ENCODE assay signal across 8 cellular contexts in genomic region chr1:21022279-21023040, GRCh38.
DNase-seq lines count a peak whose midpoint lies in the region; ATAC-seq lines count a peak whose summit lies in the region.

No MANE protein-coding gene starts in this region.

- no peak overlapping the region for H4K12ac ChIP-seq in trophoblast cell (ENCODE audit: low read depth, low read length)

- no peaks in the 10 kb centered on the region for H3K9me3 Mint-ChIP-seq in activated T-helper 1 cell treated with anti-CD3 and anti-CD28 coated beads, Interleukin-12 subunit alpha, Interleukin-12 subunit beta, Interleukin-2, Interleukin-4 antibody, amounts not matched to agents 30 ng/mL and 10 ng/mL and 1 ng/mL, durations not matched to agents 14 hours and 24 hours and 36 hours

- H3K36me3 Mint-ChIP-seq in activated T-helper 1 cell treated with anti-CD3 and anti-CD28 coated beads, Interleukin-12 subunit alpha, Interleukin-12 subunit beta, Interleukin-2, Interleukin-4 antibody, amounts not matched to agents 30 ng/mL and 10 ng/mL and 1 ng/mL, durations not matched to agents 14 hours and 24 hours and 36 hours (ENCODE audit: low read depth) = peaks cover 4% of the 10 kb centered on the region

- peaks cover 6% of the 10 kb centered on the region for H3K79me1 ChIP-seq in trophoblast cell (ENCODE audit: low read length)

- no peak overlapping the region for H4K8ac ChIP-seq in trophoblast cell (ENCODE audit: low read depth, low read length)

- no CpG with 5 or more reads among the region's 6 CpGs for WGBS in trophoblast cell (ENCODE audit: extremely low coverage, insufficient coverage, insufficient read length)

- H4K91ac ChIP-seq in trophoblast cell (ENCODE audit: low read depth, low read length) = no peak overlapping the region

- no peak overlapping the region for H2AK5ac ChIP-seq in trophoblast cell (ENCODE audit: low read length)

- H2BK120ac ChIP-seq in trophoblast cell (ENCODE audit: insufficient read depth, low read length, poor library complexity) = no peak overlapping the region

- H3K79me2 ChIP-seq in trophoblast cell (ENCODE audit: control insufficient read depth, insufficient read depth, low read length, poor library complexity) = no peaks in the 10 kb centered on the region

- H3K27ac Mint-ChIP-seq in activated T-helper 1 cell treated with anti-CD3 and anti-CD28 coated beads, Interleukin-12 subunit alpha, Interleukin-12 subunit beta, Interleukin-2, Interleukin-4 antibody, amounts not matched to agents 30 ng/mL and 10 ng/mL and 1 ng/mL, durations not matched to agents 14 hours and 24 hours and 36 hours = peak overlapping the region; percentile 86

- peak; percentile 85 for ATAC-seq in GM19372 (IDR thresholded peaks at IDR 0.05; ENCODE audit: low read depth, unreplicated experiment)
- peak; percentile 69 for ATAC-seq in HG03520 (IDR thresholded peaks at IDR 0.05; ENCODE audit: unreplicated experiment)

- peaks cover 26% of the 10 kb centered on the region for H3K4me1 Mint-ChIP-seq in activated T-helper 1 cell treated with anti-CD3 and anti-CD28 coated beads, Interleukin-12 subunit alpha, Interleukin-12 subunit beta, Interleukin-2, Interleukin-4 antibody, amounts not matched to agents 30 ng/mL and 10 ng/mL and 1 ng/mL, durations not matched to agents 14 hours and 24 hours and 36 hours (ENCODE audit: low read depth)

- H3K4me3 Mint-ChIP-seq in activated T-helper 1 cell treated with anti-CD3 and anti-CD28 coated beads, Interleukin-12 subunit alpha, Interleukin-12 subunit beta, Interleukin-2, Interleukin-4 antibody, amounts not matched to agents 30 ng/mL and 10 ng/mL and 1 ng/mL, durations not matched to agents 14 hours and 24 hours and 36 hours = peak overlapping the region; percentile 63

- H3K27me3 ChIP-seq in trophoblast cell (ENCODE audit: insufficient read depth, low read length) = no peaks in the 10 kb centered on the region

- H3K4me1 ChIP-seq in trophoblast cell (ENCODE audit: control insufficient read depth in 1 of 2, insufficient read depth in 2 of 2, low read length in 2 of 2) = peaks cover 2 to 13% of the 10 kb centered on the region in 2 experiments

- no peaks in the 10 kb centered on the region for H3K9me3 ChIP-seq in trophoblast cell (ENCODE audit: insufficient read depth, low read depth, low read length)

- peak overlapping the region; percentile 73 for H3K27ac ChIP-seq in trophoblast cell (ENCODE audit: low read depth, low read length)

- no peak overlapping the region for H2BK12ac ChIP-seq in trophoblast cell (ENCODE audit: low read length)

- H3K4ac ChIP-seq in trophoblast cell (ENCODE audit: low read depth, low read length) = no peak overlapping the region

- H3K4me2 ChIP-seq in trophoblast cell (ENCODE audit: low read length) = no peak overlapping the region

- H3K9ac ChIP-seq in trophoblast cell (ENCODE audit: low read length) = no peak overlapping the region

- no peak overlapping the region for H3K14ac ChIP-seq in trophoblast cell (ENCODE audit: low read length)

- H3K4me3 ChIP-seq in trophoblast cell (ENCODE audit: low read depth, low read length) = no peak overlapping the region

- H2BK5ac ChIP-seq in trophoblast cell (ENCODE audit: low read depth, low read length, poor library complexity) = no peak overlapping the region

- DNase-seq in DMS153 (lab: John Stamatoyannopoulos, UW) = peak; percentile 100
- DNase-seq in NCI-H446 treated with DMSO at 0.1 percent for 48 hours (lab: John Stamatoyannopoulos, UW) = peak; percentile 91
- peak; percentile 30 for DNase-seq in activated T-helper 1 cell treated with anti-CD3 and anti-CD28 coated beads, Interleukin-12 subunit alpha, Interleukin-12 subunit beta, Interleukin-2, Interleukin-4 antibody, amounts not matched to agents 30 ng/mL and 10 ng/mL and 1 ng/mL, durations not matched to agents 14 hours and 24 hours and 36 hours (ENCODE audit: low spot score)
- DNase-seq in foreskin melanocyte = peak; percentile 70
- DNase-seq in trophoblast cell = peak; percentile 51 to 70
- no peak for DNase-seq in posterior vena cava (ENCODE audit: low spot score)

- intact Hi-C loops in activated T-helper 1 cell treated with anti-CD3 and anti-CD28 coated beads, Interleukin-12 subunit alpha, Interleukin-12 subunit beta, Interleukin-2, Interleukin-4 antibody, amounts not matched to agents 30 ng/mL and 10 ng/mL and 1 ng/mL, durations not matched to agents 14 hours and 24 hours and 36 hours (cut with micrococcal nuclease) = loop anchor here (1.0 to 2.0 kb wide), 2 partner anchors 30 to 90 kb away; no protein-coding TSS in a partner anchor
- intact Hi-C loops in posterior vena cava (cut with DNase I) = no loop called here

- no peak overlapping the region for H3K23ac ChIP-seq in trophoblast cell (ENCODE audit: low read length)

- no peak overlapping the region for H3K18ac ChIP-seq in trophoblast cell (ENCODE audit: low read length)

- H3K36me3 ChIP-seq in trophoblast cell (ENCODE audit: control insufficient read depth in 1 of 2, insufficient read depth in 2 of 2, low read length in 2 of 2) = no peaks in the 10 kb centered on the region

- no peaks in the 10 kb centered on the region for H3K27me3 Mint-ChIP-seq in activated T-helper 1 cell treated with anti-CD3 and anti-CD28 coated beads, Interleukin-12 subunit alpha, Interleukin-12 subunit beta, Interleukin-2, Interleukin-4 antibody, amounts not matched to agents 30 ng/mL and 10 ng/mL and 1 ng/mL, durations not matched to agents 14 hours and 24 hours and 36 hours (ENCODE audit: insufficient read depth)

- no peak overlapping the region for H2AFZ ChIP-seq in trophoblast cell (ENCODE audit: insufficient read depth, low read length, poor library complexity)
